ENCODE assay signal across 10 cellular contexts in the genomic region with DNA sequence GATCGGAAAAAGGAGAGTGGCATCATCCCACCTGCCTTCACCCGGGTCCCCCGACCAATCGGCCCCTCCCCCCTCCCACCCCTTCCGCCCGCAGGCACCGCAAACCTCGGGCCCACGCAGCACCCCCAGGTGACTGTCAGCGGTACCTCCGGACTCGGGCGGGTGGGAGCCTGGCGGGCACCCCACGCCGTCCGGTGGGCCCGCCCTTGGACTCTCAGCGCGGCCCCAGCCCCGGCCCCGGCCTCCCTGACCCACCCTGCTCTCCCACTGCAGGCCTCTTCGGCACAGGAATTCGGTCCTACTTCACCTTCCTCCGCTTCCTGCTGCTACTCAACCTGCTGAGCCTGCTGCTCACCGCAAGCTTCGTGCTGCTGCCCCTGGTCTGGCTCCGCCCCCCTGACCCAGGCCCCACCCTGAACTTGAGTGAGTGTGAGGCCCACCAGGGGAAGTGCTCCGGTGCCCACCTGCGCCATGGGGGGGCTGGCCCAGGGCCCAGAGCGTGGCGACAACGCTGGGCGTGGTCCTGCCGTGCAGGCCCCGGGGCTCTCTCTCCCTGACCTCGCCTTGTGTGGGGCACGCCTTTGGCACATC. TPM values are rescaled to one million over a fixed set of nuclear protein-coding genes. Genes with fewer than 3 reads are reported as not detected.
A peak's percentile ranks its signal among the peaks of the same experiment; 100 is the strongest.
DNase-seq lines count a peak whose midpoint lies in the region; ATAC-seq and TF ChIP-seq lines count a peak whose summit lies in the region.
"Had no signal": no experiment of that assay in that cellular context is flagged by ENCODE, and none has a peak within 500 bp of the region (broad histone marks: within the 10 kb centered on the region; RNA-seq: fewer than 3 reads in every experiment).

No MANE protein-coding gene starts in this region.

- H3K27ac ChIP-seq in SU-DHL-6 (ENCODE audit: low read depth, low read length) (peak overlapping the region; percentile 95), trophoblast cell (ENCODE audit: low read depth, low read length) (no peak overlapping the region), adrenal gland (peak overlapping the region in 1 of 5 donors; percentile 16)

- no peak overlapping the region for H4K12ac ChIP-seq in trophoblast cell (ENCODE audit: low read depth, low read length)

- WGBS in trophoblast cell (ENCODE audit: extremely low coverage, insufficient coverage, insufficient read length): no CpG with 5 or more reads among the region's 38 CpGs
- WGBS in adrenal gland, 4 donors: 25 to 37% (median 34%) methylated on average over 4 to 38 of the region's 38 CpGs

- intact Hi-C loops in dendritic cell treated with granulocyte-macrophage colony-stimulating factor and Interleukin-4, amounts not matched to agents 40 ng/mL and 50 ng/mL, for 4 days (cut with micrococcal nuclease): loop anchor here (5.0 kb wide), 1 partner anchor 40 kb away; no protein-coding TSS in a partner anchor
- intact Hi-C loops in adrenal gland (cut with DNase I): no loop called here

- no peak overlapping the region for H3K23ac ChIP-seq in trophoblast cell (ENCODE audit: low read length)

- H3K9me3 ChIP-seq in SU-DHL-6 (ENCODE audit: insufficient read depth, low read length): no peaks in the 10 kb centered on the region
- H3K9me3 ChIP-seq in trophoblast cell (ENCODE audit: insufficient read depth, low read depth, low read length): no peaks in the 10 kb centered on the region
- no peaks in the 10 kb centered on the region for H3K9me3 ChIP-seq in adrenal gland (replicated peaks in 1 of 3)

- peaks cover 73% of the 10 kb centered on the region for H3K36me3 Mint-ChIP-seq in dendritic cell treated with granulocyte-macrophage colony-stimulating factor and Interleukin-4, amounts not matched to agents 40 ng/mL and 50 ng/mL, for 4 days (ENCODE audit: low read depth)

- H3K4me1 Mint-ChIP-seq in dendritic cell treated with granulocyte-macrophage colony-stimulating factor and Interleukin-4, amounts not matched to agents 40 ng/mL and 50 ng/mL, for 4 days (ENCODE audit: low read depth): peaks cover 81% of the 10 kb centered on the region

- peaks cover 45% of the 10 kb centered on the region for H3F3A ChIP-seq in SU-DHL-6 (ENCODE audit: insufficient read depth)

- peak overlapping the region; percentile 40 for H4K8ac ChIP-seq in trophoblast cell (ENCODE audit: low read depth, low read length)

- H2BK120ac ChIP-seq in trophoblast cell (ENCODE audit: insufficient read depth, low read length, poor library complexity): no peak overlapping the region

- no peaks in the 10 kb centered on the region for H3K9me2 ChIP-seq in SU-DHL-6 (replicated peaks; ENCODE audit: insufficient read depth, low read length)

- H2BK5ac ChIP-seq in trophoblast cell (ENCODE audit: low read depth, low read length, poor library complexity): no peak overlapping the region

- peak overlapping the region; percentile 80 for H3K27ac Mint-ChIP-seq in dendritic cell treated with granulocyte-macrophage colony-stimulating factor and Interleukin-4, amounts not matched to agents 40 ng/mL and 50 ng/mL, for 4 days

- H3K36me3 ChIP-seq in SU-DHL-6 (ENCODE audit: low read length) (no peaks in the 10 kb centered on the region; the same call in 1 of the 2 replicates), trophoblast cell (ENCODE audit: control insufficient read depth in 1 of 2, insufficient read depth in 2 of 2, low read length in 2 of 2) (no peaks in the 10 kb centered on the region), adrenal gland (replicated peaks in 1 of 2) (no peaks in the 10 kb centered on the region)

- peak overlapping the region; percentile 87 for H3K9ac ChIP-seq in SU-DHL-6 (ENCODE audit: low read length)
- no peak overlapping the region for H3K9ac ChIP-seq in trophoblast cell (ENCODE audit: low read length)

- H3K79me2 ChIP-seq in SU-DHL-6 (ENCODE audit: insufficient read depth, low read length) (peaks cover 27% of the 10 kb centered on the region), trophoblast cell (ENCODE audit: control insufficient read depth, insufficient read depth, low read length, poor library complexity) (peaks cover 10% of the 10 kb centered on the region)

- H3K27me3 ChIP-seq in SU-DHL-6 (ENCODE audit: low read length): no peaks in the 10 kb centered on the region
- H3K27me3 ChIP-seq in trophoblast cell (ENCODE audit: insufficient read depth, low read length): no peaks in the 10 kb centered on the region
- H3K27me3 ChIP-seq in adrenal gland: peaks cover 11% of the 10 kb centered on the region

- H3K4me1 ChIP-seq in trophoblast cell (ENCODE audit: control insufficient read depth in 1 of 2, insufficient read depth in 2 of 2, low read length in 2 of 2) (peaks cover 3 to 14% of the 10 kb centered on the region in 2 experiments), adrenal gland (replicated peaks in 1 of 2) (peaks cover 9 to 32% of the 10 kb centered on the region in 2 donors)

- H3K18ac ChIP-seq in trophoblast cell (ENCODE audit: low read length): no peak overlapping the region

- H2AFZ ChIP-seq in SU-DHL-6 (ENCODE audit: low read depth, low read length, severe bottlenecking) (no peak overlapping the region), trophoblast cell (ENCODE audit: insufficient read depth, low read length, poor library complexity) (no peak overlapping the region)

- TF ChIP-seq CTCF in SU-DHL-6 (IDR thresholded peaks at IDR 0.05; ENCODE audit: insufficient read depth, low read length, poor library complexity, severe bottlenecking) (no peak), adrenal gland (IDR thresholded peaks at IDR 0.05) (no peak)

- peak overlapping the region; percentile 29 for H4K91ac ChIP-seq in trophoblast cell (ENCODE audit: low read depth, low read length)

- H3K4me3 Mint-ChIP-seq in dendritic cell treated with granulocyte-macrophage colony-stimulating factor and Interleukin-4, amounts not matched to agents 40 ng/mL and 50 ng/mL, for 4 days: peak overlapping the region; percentile 74

- no peaks in the 10 kb centered on the region for H4K20me1 ChIP-seq in SU-DHL-6 (ENCODE audit: low read depth, low read length)

- H3K4me3 ChIP-seq in SU-DHL-6 (ENCODE audit: insufficient read depth, low read length, poor library complexity, severe bottlenecking) (peak overlapping the region; percentile 78), trophoblast cell (ENCODE audit: low read depth, low read length) (no peak overlapping the region), adrenal gland (peak overlapping the region in 1 of 4 donors; percentile 39)

- H3K79me1 ChIP-seq in trophoblast cell (ENCODE audit: low read length): peaks cover 11% of the 10 kb centered on the region

- DNase-seq in trophoblast cell (peak in 1 of 2 donors; percentile 45), NCI-H524 treated with DMSO at 0.1 percent for 48 hours (lab: John Stamatoyannopoulos, UW) (no peak), adrenal gland (no peak)

- peaks cover 3% of the 10 kb centered on the region for H3K27me3 Mint-ChIP-seq in dendritic cell treated with granulocyte-macrophage colony-stimulating factor and Interleukin-4, amounts not matched to agents 40 ng/mL and 50 ng/mL, for 4 days

- no peak overlapping the region for H2BK12ac ChIP-seq in trophoblast cell (ENCODE audit: low read length)

- H3K14ac ChIP-seq in trophoblast cell (ENCODE audit: low read length): no peak overlapping the region

- H3K4me2 ChIP-seq in SU-DHL-6 (ENCODE audit: low read depth, low read length, poor library complexity, severe bottlenecking) (peak overlapping the region; percentile 85), trophoblast cell (ENCODE audit: low read length) (peak overlapping the region; percentile 62)

- no peaks in the 10 kb centered on the region for H3K9me3 Mint-ChIP-seq in dendritic cell treated with granulocyte-macrophage colony-stimulating factor and Interleukin-4, amounts not matched to agents 40 ng/mL and 50 ng/mL, for 4 days

- ATAC-seq in HG02571 (IDR thresholded peaks at IDR 0.05; ENCODE audit: unreplicated experiment) (no peak), HG02610 (IDR thresholded peaks at IDR 0.05; ENCODE audit: unreplicated experiment) (no peak)

- TF ChIP-seq POLR2A in GM19099 (IDR thresholded peaks at IDR 0.05; ENCODE audit: extremely low read depth, insufficient read length, low read depth) (peak; percentile 64), adrenal gland (IDR thresholded peaks at IDR 0.05) (no peak)

- H3K4ac ChIP-seq in trophoblast cell (ENCODE audit: low read depth, low read length): no peak overlapping the region

- no peak overlapping the region for H2AK5ac ChIP-seq in trophoblast cell (ENCODE audit: low read length)

RNA-seq across cellular contexts. Expression of a gene that starts 1.6 kb away (rescaled TPM):
- polyA plus RNA-seq in trophoblast cell (2013): 0.26 and 0.70 TPM in 2 replicates
- total RNA-seq in adrenal gland: 10 to 100 TPM in 3 of 8 donors, 1 to 10 TPM in 5; 2.2 to 13.2 (median 6.8) TPM
- polyA plus RNA-seq in adrenal gland: 10 to 100 TPM in 1 of 3 donors, 1 to 10 TPM in 1, under 1 TPM in 1; 0.99 to 28.8 (median 6.0) TPM

RNA-seq across cellular contexts. Expression of a gene that starts 3.6 kb away (rescaled TPM):
- polyA plus RNA-seq in trophoblast cell (2013): 36.7 and 38.3 TPM in 2 replicates
- 10 to 100 TPM in 7 of 8 donors, 1 to 10 TPM in 1; 6.0 to 38.9 (median 19.1) TPM for total RNA-seq in adrenal gland
- polyA plus RNA-seq in adrenal gland: 10 to 100 TPM in 2 of 3 donors, 1 to 10 TPM in 1; 2.5 to 79.0 (median 40.3) TPM

RNA-seq across cellular contexts. Expression of a gene that starts 14.0 kb away (rescaled TPM):
- polyA plus RNA-seq in trophoblast cell (2013): not detected in 2 replicates
- total RNA-seq in adrenal gland: not detected
- polyA plus RNA-seq in adrenal gland: not detected
- total RNA-seq: SK-MEL-5 had no signal
- polyA plus RNA-seq: neural cell had no signal

RNA-seq across cellular contexts. Expression of a gene that starts 36.2 kb away (rescaled TPM):
- 30.3 and 34.2 TPM in 2 replicates for polyA plus RNA-seq in trophoblast cell (2013)
- 10 to 100 TPM; 36.3 to 98.1 (median 62.9) TPM for total RNA-seq in adrenal gland
- polyA plus RNA-seq in adrenal gland: 10 to 100 TPM; 32.7 to 85.5 (median 38.9) TPM

RNA-seq across cellular contexts. Expression of a gene that starts 54.7 kb away (rescaled TPM):
- polyA plus RNA-seq in trophoblast cell (2013): 55.5 and 56.1 TPM in 2 replicates
- total RNA-seq in adrenal gland: 1 to 10 TPM; 2.0 to 8.5 (median 2.5) TPM
- polyA plus RNA-seq in adrenal gland: 1 to 10 TPM; 1.3 to 2.6 (median 1.6) TPM
